Comparison of ENCODE assay signal across 21 cellular contexts in the genomic region with DNA sequence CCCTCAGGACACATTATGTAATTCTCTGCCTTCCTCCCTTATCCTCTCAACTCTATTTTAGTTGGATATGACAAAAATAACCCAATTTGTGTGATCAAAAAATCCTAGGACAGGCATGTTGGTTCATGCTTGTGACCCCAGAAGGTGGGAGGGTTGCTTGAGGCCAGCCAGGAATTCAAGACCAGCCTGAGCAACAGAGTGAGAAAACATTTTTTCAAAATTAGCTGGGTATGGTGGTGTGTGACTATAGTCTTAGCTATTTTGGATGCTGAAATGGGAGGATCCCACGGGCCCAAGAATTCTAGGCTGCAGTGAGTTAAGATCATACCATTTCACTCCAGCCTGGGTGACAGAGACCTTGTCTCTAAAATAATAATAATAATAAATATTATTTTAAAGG.
DNase-seq lines count a peak whose midpoint lies in the region; ATAC-seq and TF ChIP-seq lines count a peak whose summit lies in the region.
"Had no signal": no experiment of that assay in that cellular context is flagged by ENCODE, and none has a peak within 500 bp of the region (broad histone marks: within the 10 kb centered on the region; RNA-seq: fewer than 3 reads in every experiment).

No MANE protein-coding gene starts in this region.

- H3K27me3 ChIP-seq in PC-3 (ENCODE audit: low read length) = no peaks in the 10 kb centered on the region
- H3K27me3 ChIP-seq: left lung, pancreas had no signal

- POLR2A ChIA-PET in PC-3 (lab: Charles Lee; ENCODE audit: unreplicated experiment) = no interaction called here

- no peak overlapping the region for H3K27ac ChIP-seq in PC-3 (ENCODE audit: low read length)
- H3K27ac ChIP-seq: left lung, pancreas had no signal

- no peaks in the 10 kb centered on the region for H3K36me3 ChIP-seq in PC-3 (ENCODE audit: low read depth, low read length)
- H3K36me3 ChIP-seq: left lung, pancreas had no signal

- H3K4me3 ChIP-seq in AG10803 (ENCODE audit: low read length) (no peak overlapping the region), PC-3 (ENCODE audit: low read length) (no peak overlapping the region)
- H3K4me3 ChIP-seq: left lung, pancreas had no signal

- H3K9me2 ChIP-seq in PC-3 (replicated peaks; ENCODE audit: low read length) = no peaks in the 10 kb centered on the region

- no peaks in the 10 kb centered on the region for H3K4me1 ChIP-seq in PC-3 (ENCODE audit: insufficient read depth, low read length)
- H3K4me1 ChIP-seq: Caco-2, left lung, pancreas had no signal

- BruUV-seq in PC-3 (replicated peaks; lab: Mats Ljungman, UMichigan) = no TSS peak

- no peak overlapping the region for H2AFZ ChIP-seq in PC-3 (ENCODE audit: low read length)

- H3K9me3 ChIP-seq in PC-3 (ENCODE audit: low read length) = no peaks in the 10 kb centered on the region
- H3K9me3 ChIP-seq: Caco-2, pancreas had no signal

- CTCF ChIA-PET in PC-3 (lab: Charles Lee) = no interaction called here

- intact Hi-C loops in PC-3 (cut with micrococcal nuclease) = no loop called here

- no peaks in the 10 kb centered on the region for H3K79me2 ChIP-seq in PC-3 (ENCODE audit: low read length)

- no peaks in the 10 kb centered on the region for H3F3A ChIP-seq in PC-3 (ENCODE audit: low read length, unreplicated experiment)

- no peak for ATAC-seq in PC-3
- ATAC-seq: activated CD8-positive, alpha-beta T cell treated with anti-CD3 and anti-CD28 coated beads, Interleukin-2, amount 10 ng/mL, durations not matched to agents 7 days and 5 days; left lung; Panc1; pancreas; stimulated activated naive B cell treated with anti-CD40 and anti-IgM and Interleukin-4, amounts not matched to agents 10 μg/mL and 1 μg/mL and 100 μg/mL, for 72 hours had no signal

- peak; percentile 83 for DNase-seq in AG10803 (ENCODE audit: low read depth)
- DNase-seq in PC-3 = peak; percentile 1
- DNase-seq in dedifferentiated amniotic fluid mesenchymal stem cell (ENCODE audit: extremely low spot score) = peak; percentile 76
- DNase-seq in kidney tubule cell (ENCODE audit: low spot score) = peak; percentile 57
- no peak for DNase-seq in NCI-H748 (lab: John Stamatoyannopoulos, UW; ENCODE audit: unreplicated experiment)
- DNase-seq in ACHN = no peak
- DNase-seq in stimulated activated CD4-positive, alpha-beta T cell treated with anti-CD3 and anti-CD28 coated beads, Interleukin-1b, Interleukin-23, amount 100 ng/mL, for 48 hours = no peak
- DNase-seq in activated CD4-positive, alpha-beta T cell treated with anti-CD3 and anti-CD28 coated beads for 48 hours = no peak
- DNase-seq: activated CD8-positive, alpha-beta T cell treated with anti-CD3 and anti-CD28 coated beads, Interleukin-2, amount 10 ng/mL, durations not matched to agents 7 days and 5 days; activated naive CD8-positive, alpha-beta T cell treated with anti-CD3 and anti-CD28 coated beads, Interleukin-2, amount 10 ng/mL, durations not matched to agents 7 days and 5 days; Caco-2; erythroblast; hippocampal formation; Karpas-422; left lung; NCI-H526; pancreas; small intestine; stimulated activated naive B cell treated with anti-CD40 and anti-IgM and Interleukin-4, amounts not matched to agents 10 μg/mL and 1 μg/mL and 100 μg/mL, for 72 hours; SW 1271 had no signal

- no peak overlapping the region for H3K4me2 ChIP-seq in PC-3 (ENCODE audit: low read length)

- in situ Hi-C loops in ACHN (cut with HindIII; ENCODE audit: low pct_ligation_motif_present, low pct_unique_long_range_greater_than_20kb, low sequenced_read_pairs) = no loop called here

- H3K9ac ChIP-seq in PC-3 (ENCODE audit: low read length) = no peak overlapping the region

- H4K20me1 ChIP-seq in PC-3 (ENCODE audit: low read length) = no peaks in the 10 kb centered on the region

- TF ChIP-seq CTCF in AG10803 (conservative IDR thresholded peaks at IDR 0.05; ENCODE audit: low read length) (no peak), PC-3 (conservative IDR thresholded peaks at IDR 0.05; ENCODE audit: low read depth, low read length) (no peak)

Comparison
In these comparisons a context has a peak if more than half of its experiments do, and no peak if none do; other contexts are left out.
1. DNase-seq: peak in AG10803 (single experiment), PC-3 (single experiment), dedifferentiated amniotic fluid mesenchymal stem cell (single experiment) and kidney tubule cell (single experiment); none in NCI-H748 (single experiment), ACHN (single experiment), stimulated activated CD4-positive, alpha-beta T cell treated with anti-CD3 and anti-CD28 coated beads, Interleukin-1b, Interleukin-23, amount 100 ng/mL, for 48 hours (single experiment) and activated CD4-positive, alpha-beta T cell treated with anti-CD3 and anti-CD28 coated beads for 48 hours (single experiment).